ENCODE assay signal across 29 cellular contexts in the genomic region with DNA sequence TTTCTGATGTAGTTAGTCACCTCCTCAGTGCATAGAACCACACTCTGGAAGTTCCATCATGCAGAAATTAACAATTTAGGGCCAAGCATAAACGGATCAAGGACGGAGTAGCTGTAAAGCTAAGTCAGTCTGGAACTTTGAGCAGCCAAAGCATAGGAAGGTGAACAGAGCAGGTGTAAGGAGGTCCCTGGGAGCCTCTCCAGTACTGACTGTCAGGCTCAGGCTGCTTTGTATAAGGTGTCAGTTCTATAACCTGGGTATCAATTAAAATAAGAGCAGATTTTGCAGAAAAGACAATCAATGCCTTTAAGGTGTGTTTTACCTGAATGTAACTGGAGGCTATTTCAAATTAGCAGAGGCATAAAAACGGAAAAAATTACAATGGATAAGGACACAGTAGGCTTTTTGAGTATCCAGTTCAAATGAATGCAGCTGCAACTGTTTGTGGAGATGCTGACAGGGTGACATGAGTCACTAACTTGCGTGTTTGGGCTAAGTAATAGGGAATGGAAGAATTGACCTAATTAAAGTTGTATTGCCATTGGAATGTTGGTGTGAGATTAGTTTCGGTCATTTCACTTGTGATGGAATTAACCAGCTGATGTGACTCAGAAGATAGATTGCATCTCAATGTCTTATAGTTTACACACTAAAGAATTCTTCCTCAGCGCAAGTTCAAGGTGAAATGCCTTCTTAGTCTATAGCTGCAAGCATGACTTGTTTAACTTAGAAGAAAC.
A peak's percentile ranks its signal among the peaks of the same experiment; 100 is the strongest.
DNase-seq lines count a peak whose midpoint lies in the region; ATAC-seq and TF ChIP-seq lines count a peak whose summit lies in the region.
"Had no signal": no experiment of that assay in that cellular context is flagged by ENCODE, and none has a peak within 500 bp of the region (broad histone marks: within the 10 kb centered on the region; RNA-seq: fewer than 3 reads in every experiment).

No MANE protein-coding gene starts in this region.

- CTCF ChIA-PET in MCF 10A (lab: Yijun Ruan, JAX): no interaction called here

- H4K20me1 ChIP-seq in osteoblast (ENCODE audit: insufficient read depth, low read length): no peaks in the 10 kb centered on the region

- POLR2A ChIA-PET in MCF 10A (lab: Yijun Ruan, JAX): no interaction called here

- H3K4me1 ChIP-seq in breast epithelium (no peaks in the 10 kb centered on the region), osteoblast (ENCODE audit: insufficient read depth, low read length) (no peaks in the 10 kb centered on the region)
- H3K4me1 ChIP-seq: esophagus squamous epithelium, parathyroid adenoma, tibial nerve had no signal

- no peak for TF ChIP-seq POLR2A in breast epithelium (IDR thresholded peaks at IDR 0.05)

- TF ChIP-seq CTCF in MCF 10A (IDR thresholded peaks at IDR 0.05; ENCODE audit: unreplicated experiment): no peak
- no peak for TF ChIP-seq CTCF in breast epithelium (IDR thresholded peaks at IDR 0.05)
- TF ChIP-seq CTCF in astrocyte of the spinal cord (IDR thresholded peaks at IDR 0.05; ENCODE audit: low read depth, low read length): no peak
- TF ChIP-seq CTCF in osteoblast (IDR thresholded peaks at IDR 0.05; ENCODE audit: extremely low read depth, low read depth, low read length): no peak

- H3K79me2 ChIP-seq in osteoblast (ENCODE audit: insufficient read depth, low read length): no peaks in the 10 kb centered on the region
- H3K79me2 ChIP-seq: parathyroid adenoma had no signal

- ATAC-seq in HG02938 (IDR thresholded peaks at IDR 0.05; ENCODE audit: unreplicated experiment): no peak
- ATAC-seq in HG02852 (IDR thresholded peaks at IDR 0.05; ENCODE audit: unreplicated experiment): no peak
- ATAC-seq: activated CD8-positive, alpha-beta memory T cell treated with anti-CD3 and anti-CD28 coated beads, Interleukin-2, amount 10 ng/mL, durations not matched to agents 7 days and 5 days; CD8-positive, alpha-beta T cell; natural killer cell treated with Interleukin-12 subunit alpha and Interleukin-12 subunit beta and Interleukin-15 and Interleukin-18, amount 100 ng/mL, for 72 hours; right cardiac atrium; WTC11 had no signal

- intact Hi-C loops in MCF 10A (cut with micrococcal nuclease): loop anchor here (1.0 kb wide), 1 partner anchor 20 kb away; no protein-coding TSS in a partner anchor
- intact Hi-C loops in breast epithelium (cut with DNase I; ENCODE audit: low total_unique reads): no loop called here

- in situ Hi-C loops in astrocyte of the spinal cord (cut with HindIII; ENCODE audit: low sequenced_read_pairs): no loop called here

- no peaks in the 10 kb centered on the region for H3K9me3 ChIP-seq in breast epithelium
- no peaks in the 10 kb centered on the region for H3K9me3 ChIP-seq in osteoblast (ENCODE audit: low read depth, low read length)
- H3K9me3 ChIP-seq: tibial nerve had no signal

- H3K27me3 ChIP-seq in breast epithelium (no peaks in the 10 kb centered on the region), osteoblast (ENCODE audit: insufficient read depth, low read length) (no peaks in the 10 kb centered on the region)
- H3K27me3 ChIP-seq: esophagus squamous epithelium, tibial nerve had no signal

- BruUV-seq in MCF 10A (replicated peaks; lab: Mats Ljungman, UMichigan): no TSS peak

- no peak overlapping the region for H3K4me2 ChIP-seq in osteoblast (ENCODE audit: insufficient read depth, low read length)

- no peaks in the 10 kb centered on the region for H3K9me3 Mint-ChIP-seq in MCF 10A (ENCODE audit: unreplicated experiment)
- H3K9me3 Mint-ChIP-seq: activated CD4-positive, alpha-beta T cell treated with anti-CD3 and anti-CD28 coated beads, Interleukin-2, amount 10 ng/mL, durations not matched to agents 7 days and 5 days; endodermal cell had no signal

- H3K4me1 Mint-ChIP-seq in MCF 10A (ENCODE audit: insufficient read depth, unreplicated experiment): no peaks in the 10 kb centered on the region
- H3K4me1 Mint-ChIP-seq: activated CD4-positive, alpha-beta T cell treated with anti-CD3 and anti-CD28 coated beads, Interleukin-2, amount 10 ng/mL, durations not matched to agents 7 days and 5 days; activated CD8-positive, alpha-beta memory T cell treated with anti-CD3 and anti-CD28 coated beads, Interleukin-2, amount 10 ng/mL, durations not matched to agents 7 days and 5 days; B cell; endodermal cell; WTC11 had no signal

- no peak overlapping the region for H3K4me3 Mint-ChIP-seq in MCF 10A (ENCODE audit: unreplicated experiment)
- H3K4me3 Mint-ChIP-seq: activated CD4-positive, alpha-beta T cell treated with anti-CD3 and anti-CD28 coated beads, Interleukin-2, amount 10 ng/mL, durations not matched to agents 7 days and 5 days; activated CD8-positive, alpha-beta memory T cell treated with anti-CD3 and anti-CD28 coated beads, Interleukin-2, amount 10 ng/mL, durations not matched to agents 7 days and 5 days; B cell; CD8-positive, alpha-beta T cell; endodermal cell; natural killer cell treated with Interleukin-12 subunit alpha and Interleukin-12 subunit beta and Interleukin-15 and Interleukin-18, amount 100 ng/mL, for 72 hours; WTC11 had no signal

- no peak overlapping the region for H2AFZ ChIP-seq in osteoblast (ENCODE audit: low read length)
- H2AFZ ChIP-seq: parathyroid adenoma had no signal

- H3K4me3 ChIP-seq in breast epithelium (no peak overlapping the region), astrocyte of the spinal cord (ENCODE audit: low read depth, low read length) (no peak overlapping the region), osteoblast (ENCODE audit: insufficient read depth, low read length) (no peak overlapping the region)
- H3K4me3 ChIP-seq: esophagus squamous epithelium, tibial nerve had no signal

- no peaks in the 10 kb centered on the region for H3K36me3 Mint-ChIP-seq in MCF 10A (ENCODE audit: insufficient read depth, unreplicated experiment)
- H3K36me3 Mint-ChIP-seq: activated CD8-positive, alpha-beta memory T cell treated with anti-CD3 and anti-CD28 coated beads, Interleukin-2, amount 10 ng/mL, durations not matched to agents 7 days and 5 days; CD8-positive, alpha-beta T cell; natural killer cell treated with Interleukin-12 subunit alpha and Interleukin-12 subunit beta and Interleukin-15 and Interleukin-18, amount 100 ng/mL, for 72 hours; WTC11 had no signal

- H3K36me3 ChIP-seq in breast epithelium: no peaks in the 10 kb centered on the region
- no peaks in the 10 kb centered on the region for H3K36me3 ChIP-seq in osteoblast (ENCODE audit: insufficient read depth, low read length)
- H3K36me3 ChIP-seq: esophagus squamous epithelium, tibial nerve had no signal

- H3K27ac ChIP-seq in breast epithelium (no peak overlapping the region), osteoblast (ENCODE audit: low read depth, low read length) (no peak overlapping the region)
- H3K27ac ChIP-seq: esophagus squamous epithelium, parathyroid adenoma, tibial nerve had no signal

- peak; percentile 3 for DNase-seq in MCF 10A (ENCODE audit: unreplicated experiment)
- DNase-seq in breast epithelium (ENCODE audit: low spot score in 2 of 2): no peak
- DNase-seq in NCI-H146 treated with DMSO at 0.1 percent for 48 hours (lab: John Stamatoyannopoulos, UW; ENCODE audit: unreplicated experiment): peak; percentile 32
- DNase-seq in astrocyte of the spinal cord (ENCODE audit: low read depth, low spot score): peak; percentile 19
- DNase-seq in osteoblast (ENCODE audit: insufficient read length, low spot score, missing footprints): peak; percentile 85
- no peak for DNase-seq in ecto neural progenitor cell (ENCODE audit: low spot score)
- DNase-seq: activated CD4-positive, alpha-beta T cell treated with anti-CD3 and anti-CD28 coated beads, Interleukin-2, amount 10 ng/mL, durations not matched to agents 7 days and 5 days; activated CD8-positive, alpha-beta memory T cell treated with anti-CD3 and anti-CD28 coated beads, Interleukin-2, amount 10 ng/mL, durations not matched to agents 7 days and 5 days; activated naive CD4-positive, alpha-beta T cell treated with anti-CD3 and anti-CD28 coated beads, Interleukin-2, amount 50 U/mL, for 16 hours; amniotic stem cell; CD8-positive, alpha-beta T cell; endodermal cell; esophagus squamous epithelium; H7; KBM-7; NCI-H1694 treated with DMSO at 0.1 percent for 48 hours; NCI-H2171; NCI-H510A; right cardiac atrium; SHP77 treated with DMSO at 0.1 percent for 48 hours; stimulated activated CD4-positive, alpha-beta T cell treated with anti-CD3 and anti-CD28 coated beads, Interleukin-2, amount 100 ng/mL, for 24 hours; T-helper 9 cell had no signal

- H3K27ac Mint-ChIP-seq in MCF 10A (ENCODE audit: low read depth, unreplicated experiment): no peak overlapping the region
- H3K27ac Mint-ChIP-seq: activated CD4-positive, alpha-beta T cell treated with anti-CD3 and anti-CD28 coated beads, Interleukin-2, amount 10 ng/mL, durations not matched to agents 7 days and 5 days; activated CD8-positive, alpha-beta memory T cell treated with anti-CD3 and anti-CD28 coated beads, Interleukin-2, amount 10 ng/mL, durations not matched to agents 7 days and 5 days; B cell; CD8-positive, alpha-beta T cell; endodermal cell; natural killer cell treated with Interleukin-12 subunit alpha and Interleukin-12 subunit beta and Interleukin-15 and Interleukin-18, amount 100 ng/mL, for 72 hours; WTC11 had no signal

- no peaks in the 10 kb centered on the region for H3K27me3 Mint-ChIP-seq in MCF 10A (ENCODE audit: insufficient read depth, unreplicated experiment)
- H3K27me3 Mint-ChIP-seq: activated CD4-positive, alpha-beta T cell treated with anti-CD3 and anti-CD28 coated beads, Interleukin-2, amount 10 ng/mL, durations not matched to agents 7 days and 5 days; activated CD8-positive, alpha-beta memory T cell treated with anti-CD3 and anti-CD28 coated beads, Interleukin-2, amount 10 ng/mL, durations not matched to agents 7 days and 5 days; B cell; natural killer cell treated with Interleukin-12 subunit alpha and Interleukin-12 subunit beta and Interleukin-15 and Interleukin-18, amount 100 ng/mL, for 72 hours had no signal

Comparison
In these comparisons a context has a peak if more than half of its experiments do, and no peak if none do; other contexts are left out.
1. DNase-seq: peak in MCF 10A (single experiment), NCI-H146 treated with DMSO at 0.1 percent for 48 hours (single experiment), astrocyte of the spinal cord (single experiment) and osteoblast (single experiment); none in breast epithelium (0 of 2) and ecto neural progenitor cell (single experiment).